ENCODE assay signal across 27 cellular contexts in genomic region chr7:66315192-66315591, GRCh38.
A peak's percentile ranks its signal among the peaks of the same experiment; 100 is the strongest.
DNase-seq lines count a peak whose midpoint lies in the region; ATAC-seq, FAIRE-seq and TF ChIP-seq lines count a peak whose summit lies in the region.
"Had no signal": no experiment of that assay in that cellular context is flagged by ENCODE, and none has a peak within 500 bp of the region (broad histone marks: within the 10 kb centered on the region; RNA-seq: fewer than 3 reads in every experiment).

No MANE protein-coding gene starts in this region.

- H3K23ac ChIP-seq in IMR-90 (ENCODE audit: low read depth, low read length) = peak overlapping the region; percentile 68; the same call in 1 of the 2 replicates
- no peak overlapping the region for H3K23ac ChIP-seq in H1 (ENCODE audit: insufficient read length)

- H3K27ac Mint-ChIP-seq in mesothelial cell of epicardium (no peak overlapping the region), immature natural killer cell (no peak overlapping the region)
- H3K27ac Mint-ChIP-seq: activated CD8-positive, alpha-beta memory T cell treated with anti-CD3 and anti-CD28 coated beads, Interleukin-2, amount 10 ng/mL, durations not matched to agents 7 days and 5 days; CD14-positive monocyte; dendritic cell treated with granulocyte-macrophage colony-stimulating factor and Interleukin-4, amounts not matched to agents 40 ng/mL and 50 ng/mL, for 4 days; stimulated activated naive B cell treated with anti-CD40 and anti-IgM and Interleukin-4, amounts not matched to agents 10 μg/mL and 1 μg/mL and 100 μg/mL, for 72 hours; T-helper 1 cell treated with Interleukin-12 subunit alpha and Interleukin-12 subunit beta and Interleukin-4 antibody, amounts not matched to agents 30 μg/mL and 1 μg/mL, for 36 hours; type B pancreatic cell had no signal

- peaks cover 3% of the 10 kb centered on the region; the same call in 1 of the 2 replicates for H3K4me1 ChIP-seq in IMR-90 (ENCODE audit: control insufficient read depth, insufficient read depth, low read length)
- peaks cover 0 to 5% (median 3%) of the 10 kb centered on the region in 4 experiments; a peak in 2 of 7 replicates for H3K4me1 ChIP-seq in H1 (replicated peaks in 1 of 4; ENCODE audit: control insufficient read depth in 3 of 4, insufficient read depth in 4 of 4, low read length in 3 of 4)
- H3K4me1 ChIP-seq: heart left ventricle had no signal

- H2AFZ ChIP-seq in IMR-90 (replicated peaks; ENCODE audit: low read length, poor library complexity) (peak overlapping the region; percentile 37), H1 (ENCODE audit: low read length) (no peak overlapping the region)

- H4K91ac ChIP-seq in IMR-90 (ENCODE audit: insufficient read depth, low read depth, low read length) = peak overlapping the region; percentile 21; the same call in 1 of the 2 replicates
- H4K91ac ChIP-seq in H1 (replicated peaks; ENCODE audit: insufficient read length, low read length) = no peak overlapping the region

- no TSS peak for BruUV-seq in IMR-90 (replicated peaks; lab: Mats Ljungman, UMichigan)

- TF ChIP-seq POLR2A in IMR-90 (IDR thresholded peaks at IDR 0.05; ENCODE audit: low read depth, low read length) = no peak
- no peak for TF ChIP-seq POLR2A in H1 (IDR thresholded peaks at IDR 0.05; ENCODE audit: control extremely low read depth in 1 of 2, low read depth in 2 of 2, low read length in 2 of 2)

- no peaks in the 10 kb centered on the region for H3K79me2 ChIP-seq in H1 (ENCODE audit: control insufficient read depth in 1 of 2, insufficient read depth in 2 of 2, low read length in 2 of 2)

- H3K4me3 ChIP-seq in IMR-90 (ENCODE audit: insufficient read depth, low read depth, low read length) (no peak overlapping the region), H1 (ENCODE audit: extremely low read depth in 1 of 4, insufficient read depth in 2 of 4, low read depth in 3 of 4, low read length in 4 of 4) (no peak overlapping the region)
- H3K4me3 ChIP-seq: heart left ventricle, lung, skin epidermis had no signal

- POLR2A ChIA-PET in IMR-90 (lab: Charles Lee; ENCODE audit: unreplicated experiment) = no interaction called here
- POLR2A ChIA-PET in H1 (lab: Charles Lee; ENCODE audit: partially characterized antibody) = no interaction called here

- H3K27me3 Mint-ChIP-seq in mesothelial cell of epicardium (ENCODE audit: low read depth) = no peaks in the 10 kb centered on the region
- H3K27me3 Mint-ChIP-seq in immature natural killer cell (ENCODE audit: low read depth in 3 of 3) = peaks cover 0 to 8% (median 2%) of the 10 kb centered on the region in 3 donors
- H3K27me3 Mint-ChIP-seq: dendritic cell treated with granulocyte-macrophage colony-stimulating factor and Interleukin-4, amounts not matched to agents 40 ng/mL and 50 ng/mL, for 4 days; stimulated activated naive B cell treated with anti-CD40 and anti-IgM and Interleukin-4, amounts not matched to agents 10 μg/mL and 1 μg/mL and 100 μg/mL, for 72 hours; type B pancreatic cell had no signal

- intact Hi-C loops in IMR-90 (cut with micrococcal nuclease) = no loop called here

- H3K27ac ChIP-seq in IMR-90 (ENCODE audit: insufficient read depth, low read length) = no peak overlapping the region
- H3K27ac ChIP-seq in H1 (ENCODE audit: low read depth, low read length) = no peak overlapping the region
- H3K27ac ChIP-seq: heart left ventricle, skin epidermis had no signal

- in situ Hi-C loops in IMR-90 (cut with MboI; ENCODE audit: low sequenced_read_pairs) = no loop called here

- no peaks in the 10 kb centered on the region for H3K23me2 ChIP-seq in H1 (ENCODE audit: low read depth, low read length)

- no peak overlapping the region for H3K4me3 Mint-ChIP-seq in mesothelial cell of epicardium
- no peak overlapping the region for H3K4me3 Mint-ChIP-seq in immature natural killer cell
- H3K4me3 Mint-ChIP-seq: activated CD8-positive, alpha-beta memory T cell treated with anti-CD3 and anti-CD28 coated beads, Interleukin-2, amount 10 ng/mL, durations not matched to agents 7 days and 5 days; CD14-positive monocyte; dendritic cell treated with granulocyte-macrophage colony-stimulating factor and Interleukin-4, amounts not matched to agents 40 ng/mL and 50 ng/mL, for 4 days; stimulated activated naive B cell treated with anti-CD40 and anti-IgM and Interleukin-4, amounts not matched to agents 10 μg/mL and 1 μg/mL and 100 μg/mL, for 72 hours; T-helper 1 cell treated with Interleukin-12 subunit alpha and Interleukin-12 subunit beta and Interleukin-4 antibody, amounts not matched to agents 30 μg/mL and 1 μg/mL, for 36 hours; type B pancreatic cell had no signal

- H3K9me1 ChIP-seq in IMR-90 (ENCODE audit: insufficient read depth, low read length) = peaks cover 3% of the 10 kb centered on the region

- no peak overlapping the region for H2BK15ac ChIP-seq in IMR-90 (ENCODE audit: low read depth, low read length)
- no peak overlapping the region for H2BK15ac ChIP-seq in H1 (ENCODE audit: low read length)

- no peaks in the 10 kb centered on the region for H3K9me3 ChIP-seq in IMR-90 (ENCODE audit: control insufficient read depth, insufficient read depth, low read length)
- no peaks in the 10 kb centered on the region for H3K9me3 ChIP-seq in H1 (ENCODE audit: insufficient read depth in 2 of 2, low read depth in 1 of 2, low read length in 1 of 2)
- H3K9me3 ChIP-seq: heart left ventricle, SK-N-SH had no signal

- FAIRE-seq in H1 (lab: Jason Lieb, UNC) = no peak
- FAIRE-seq: A204.1 had no signal

- dilution Hi-C loops in IMR-90 (cut with HindIII; ENCODE audit: low sequenced_read_pairs, unreplicated experiment) = no loop called here

- H3K79me1 ChIP-seq in IMR-90 (ENCODE audit: low read depth in 1 of 2, low read length in 2 of 2) (peaks cover 6 to 34% of the 10 kb centered on the region in 2 experiments; a peak in 3 of 4 replicates), H1 (ENCODE audit: low read depth, low read length) (no peaks in the 10 kb centered on the region)

- 0 out of 2 replicates have a peak overlapping the region, but pooled peaks have one; percentile 42 for H2BK12ac ChIP-seq in H1 (ENCODE audit: low read depth, low read length)

- H2BK120ac ChIP-seq in IMR-90 (ENCODE audit: low read depth, low read length) (no peak overlapping the region), H1 (replicated peaks; ENCODE audit: low read depth, low read length) (no peak overlapping the region)

- no peak overlapping the region for H3K9ac ChIP-seq in IMR-90 (ENCODE audit: low read depth, low read length)
- H3K9ac ChIP-seq in H1 (replicated peaks in 1 of 4; ENCODE audit: extremely low read depth in 1 of 4, low read depth in 3 of 4, low read length in 3 of 4) = no peak overlapping the region
- H3K9ac ChIP-seq: SK-N-SH had no signal

- H2BK20ac ChIP-seq in IMR-90 (ENCODE audit: low read depth, low read length) (no peak overlapping the region), H1 (ENCODE audit: low read length) (no peak overlapping the region)

- peaks cover 4% of the 10 kb centered on the region for H4K20me1 ChIP-seq in IMR-90 (ENCODE audit: insufficient read depth, low read length)
- no peaks in the 10 kb centered on the region for H4K20me1 ChIP-seq in H1 (replicated peaks in 1 of 2; ENCODE audit: control insufficient read depth in 1 of 2, insufficient read depth in 2 of 2, low read length in 2 of 2)

- no peak overlapping the region for H2AK5ac ChIP-seq in IMR-90 (ENCODE audit: low read depth, low read length)
- H2AK5ac ChIP-seq in H1 (ENCODE audit: low read depth, low read length) = no peak overlapping the region

- H3K56ac ChIP-seq in IMR-90 (ENCODE audit: extremely low read depth, insufficient read depth, low read length) (no peak overlapping the region), H1 (replicated peaks; ENCODE audit: insufficient read length, low read depth, low read length) (no peak overlapping the region)

- TF ChIP-seq EP300 in H1 (IDR thresholded peaks at IDR 0.05; ENCODE audit: borderline replicate concordance in 1 of 2, low read depth in 2 of 2, low read length in 2 of 2) = no peak

- H3K4me1 Mint-ChIP-seq in mesothelial cell of epicardium (peaks cover 6% of the 10 kb centered on the region), immature natural killer cell (peaks cover 0 to 6% of the 10 kb centered on the region in 2 donors)
- H3K4me1 Mint-ChIP-seq: activated CD8-positive, alpha-beta memory T cell treated with anti-CD3 and anti-CD28 coated beads, Interleukin-2, amount 10 ng/mL, durations not matched to agents 7 days and 5 days had no signal

- peak; percentile 30 for DNase-seq in EH (ENCODE audit: low read depth)
- no peak for DNase-seq in IMR-90
- DNase-seq in H1 (ENCODE audit: low read depth in 1 of 2, low spot score in 2 of 2) = no peak
- no peak for DNase-seq in left lobe of liver (ENCODE audit: low spot score)
- DNase-seq in mesothelial cell of epicardium (ENCODE audit: low spot score in 2 of 2, unreplicated experiment in 2 of 2) = no peak
- no peak for DNase-seq in stimulated activated CD4-positive, alpha-beta T cell treated with anti-CD3 and anti-CD28 coated beads, Interleukin-4, amount 100 ng/mL, for 24 hours
- no peak for DNase-seq in immature natural killer cell
- DNase-seq: activated CD4-positive, alpha-beta T cell treated with anti-CD3 and anti-CD28 coated beads, Interleukin-2, amount 50 U/mL, for 4 hours; activated CD4-positive, CD25-positive, alpha-beta regulatory T cell; activated CD8-positive, alpha-beta memory T cell treated with anti-CD3 and anti-CD28 coated beads, Interleukin-2, amount 10 ng/mL, durations not matched to agents 7 days and 5 days; activated T-cell treated with anti-CD3 and anti-CD28 coated beads, Interleukin-2, amount 50 U/mL, for 48 hours; foreskin melanocyte; GDM1; heart left ventricle; Kasumi-1; NCI-H2171; NCI-H510A treated with DMSO at 0.1 percent for 48 hours; SK-N-SH; stimulated activated naive B cell treated with anti-CD40 and anti-IgM and Interleukin-4, amounts not matched to agents 10 μg/mL and 1 μg/mL and 100 μg/mL, for 72 hours had no signal

- no peak overlapping the region for H2AK9ac ChIP-seq in IMR-90 (replicated peaks; ENCODE audit: low read depth, low read length, poor library complexity)

- H4K5ac ChIP-seq in IMR-90 (ENCODE audit: low read depth, low read length) (no peak overlapping the region), H1 (ENCODE audit: insufficient read length, low read depth, low read length) (no peak overlapping the region)

- H3K27me3 ChIP-seq in IMR-90 (ENCODE audit: control insufficient read depth, insufficient read depth, low read length) (no peaks in the 10 kb centered on the region), H1 (replicated peaks in 1 of 4; ENCODE audit: control insufficient read depth in 3 of 4, extremely low read depth in 1 of 4, insufficient read depth in 3 of 4, low read length in 3 of 4) (no peaks in the 10 kb centered on the region)
- H3K27me3 ChIP-seq: heart left ventricle had no signal

- H3K18ac ChIP-seq in IMR-90 (ENCODE audit: low read depth, low read length) (no peak overlapping the region), H1 (ENCODE audit: extremely low read depth, low read length) (no peak overlapping the region; the same call in 1 of the 2 replicates)

- TF ChIP-seq RAD21 in IMR-90 (IDR thresholded peaks at IDR 0.05; ENCODE audit: low read length) (no peak), H1 (IDR thresholded peaks at IDR 0.05 in 1 of 2, conservative IDR thresholded peaks at IDR 0.05 in 1 of 2; ENCODE audit: low read depth in 2 of 2, low read length in 2 of 2) (0 out of 4 replicates have a peak, but pooled peaks of 1 of the 2 experiments have one; percentile 1)

- 50% methylated on average over 2 of the region's 4 CpGs; no CpG with 5 or more reads in 1 of the 2 experiments for WGBS in IMR-90 (ENCODE audit: extremely low coverage in 2 of 2, insufficient read length in 1 of 2), 2 experiments
- WGBS in H1 (ENCODE audit: extremely low coverage in 1 of 2, insufficient coverage in 1 of 2, insufficient read length in 1 of 2, insufficient replicate concordance in 2 of 2, low coverage in 1 of 2, low lambda C conversion rate in 2 of 2, missing lambda C conversion rate in 1 of 2), 2 experiments = 75% methylated on average over 4 of the region's 4 CpGs; no CpG with 5 or more reads in 1 of the 2 experiments

- H3K36me3 Mint-ChIP-seq in mesothelial cell of epicardium = peaks cover 6% of the 10 kb centered on the region
- H3K36me3 Mint-ChIP-seq in immature natural killer cell = no peaks in the 10 kb centered on the region
- H3K36me3 Mint-ChIP-seq: activated CD8-positive, alpha-beta memory T cell treated with anti-CD3 and anti-CD28 coated beads, Interleukin-2, amount 10 ng/mL, durations not matched to agents 7 days and 5 days; CD14-positive monocyte had no signal

- H3K4me2 ChIP-seq in IMR-90 (ENCODE audit: low read depth, low read length) (no peak overlapping the region), H1 (ENCODE audit: insufficient read depth in 1 of 2, low read depth in 2 of 2, low read length in 2 of 2) (no peak overlapping the region)
- H3K4me2 ChIP-seq: SK-N-SH had no signal

- no peak overlapping the region for H3K14ac ChIP-seq in IMR-90 (replicated peaks; ENCODE audit: low read depth, low read length)
- no peak overlapping the region for H3K14ac ChIP-seq in H1 (ENCODE audit: insufficient read length)

- ATAC-seq in IMR-90 (ENCODE audit: low read depth) = no peak
- ATAC-seq in left lobe of liver = peak; percentile 85
- no peak for ATAC-seq in HG03280 (IDR thresholded peaks at IDR 0.05; ENCODE audit: unreplicated experiment)
- ATAC-seq: activated CD8-positive, alpha-beta memory T cell treated with anti-CD3 and anti-CD28 coated beads, Interleukin-2, amount 10 ng/mL, durations not matched to agents 7 days and 5 days; heart left ventricle; stimulated activated naive B cell treated with anti-CD40 and anti-IgM and Interleukin-4, amounts not matched to agents 10 μg/mL and 1 μg/mL and 100 μg/mL, for 72 hours had no signal

- 0 out of 2 replicates have a peak, but pooled peaks cover 3% of the 10 kb centered on the region for H3K36me3 ChIP-seq in IMR-90 (ENCODE audit: control insufficient read depth, insufficient read depth, low read length)
- H3K36me3 ChIP-seq in H1 (ENCODE audit: control insufficient read depth in 2 of 4, insufficient read depth in 4 of 4, low read length in 3 of 4) = no peaks in the 10 kb centered on the region
- H3K36me3 ChIP-seq: heart left ventricle had no signal

- CTCF ChIA-PET in IMR-90 (lab: Yijun Ruan, JAX) (no interaction called here), H1 (lab: Charles Lee; ENCODE audit: partially characterized antibody) (interaction anchor here (1.3 kb wide), 1 partner anchor 46 kb away, joined by 3 read pairs; no protein-coding TSS in a partner anchor)

- H2BK5ac ChIP-seq in IMR-90 (ENCODE audit: low read depth, low read length, poor library complexity, severe bottlenecking) (no peak overlapping the region), H1 (ENCODE audit: low read depth, low read length) (peak overlapping the region; percentile 46)

- peaks cover 4% of the 10 kb centered on the region for H3K9me3 Mint-ChIP-seq in mesothelial cell of epicardium
- H3K9me3 Mint-ChIP-seq in immature natural killer cell = no peaks in the 10 kb centered on the region
- H3K9me3 Mint-ChIP-seq: dendritic cell treated with granulocyte-macrophage colony-stimulating factor and Interleukin-4, amounts not matched to agents 40 ng/mL and 50 ng/mL, for 4 days; stimulated activated naive B cell treated with anti-CD40 and anti-IgM and Interleukin-4, amounts not matched to agents 10 μg/mL and 1 μg/mL and 100 μg/mL, for 72 hours; T-helper 1 cell treated with Interleukin-12 subunit alpha and Interleukin-12 subunit beta and Interleukin-4 antibody, amounts not matched to agents 30 μg/mL and 1 μg/mL, for 36 hours had no signal

- 0 out of 4 replicates have a peak overlapping the region, but pooled peaks of 1 of the 2 experiments have one; percentile 45 for H4K8ac ChIP-seq in IMR-90 (ENCODE audit: low read depth in 2 of 2, low read length in 2 of 2)
- H4K8ac ChIP-seq in H1 (ENCODE audit: extremely low read depth, insufficient read depth, low read length) = no peak overlapping the region

- TF ChIP-seq CTCF in IMR-90 (conservative IDR thresholded peaks at IDR 0.05; ENCODE audit: low read depth, low read length) (no peak), H1 (IDR thresholded peaks at IDR 0.05; ENCODE audit: control extremely low read depth in 1 of 3, insufficient read depth in 1 of 3, low read depth in 1 of 3, low read length in 3 of 3) (no peak), mesothelial cell of epicardium (IDR thresholded peaks at IDR 0.05; ENCODE audit: unreplicated experiment) (no peak)

- H3K4ac ChIP-seq in IMR-90 (ENCODE audit: low read depth, low read length) (peak overlapping the region; percentile 30), H1 (replicated peaks; ENCODE audit: insufficient read length, low read depth, low read length) (no peak overlapping the region)
